Comparison of ENCODE assay signal across 37 cellular contexts in the genomic region with DNA sequence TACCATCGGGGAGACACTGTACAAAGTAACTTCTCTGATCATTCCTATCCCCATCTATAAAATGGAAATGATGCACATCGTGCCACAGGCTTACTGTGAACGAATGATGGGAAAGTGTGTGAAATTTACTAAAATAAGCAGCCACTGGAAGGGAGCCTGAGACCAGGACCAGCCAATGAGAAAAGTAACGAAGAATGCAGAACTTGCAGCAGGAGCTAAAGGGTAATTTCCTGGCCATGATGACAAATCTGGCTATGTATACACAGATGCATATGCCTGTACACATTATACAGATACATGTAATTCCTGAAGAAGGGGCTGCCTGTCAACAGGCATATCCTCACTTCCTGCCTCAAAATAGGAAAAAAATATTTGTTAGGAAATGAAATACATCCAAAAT.
"Had no signal": no experiment of that assay in that cellular context is flagged by ENCODE, and none has a peak within 500 bp of the region (broad histone marks: within the 10 kb centered on the region; RNA-seq: fewer than 3 reads in every experiment).

No MANE protein-coding gene starts in this region.

- H3K4me3 Mint-ChIP-seq: activated B cell treated with CpG ODN at 0.5 μM for 24 hours; activated CD8-positive, alpha-beta memory T cell treated with anti-CD3 and anti-CD28 coated beads, Interleukin-2, amount 10 ng/mL, durations not matched to agents 7 days and 5 days; activated CD8-positive, alpha-beta T cell treated with anti-CD3 and anti-CD28 coated beads, Interleukin-2, amount 10 ng/mL, durations not matched to agents 7 days and 5 days; activated naive CD4-positive, alpha-beta T cell treated with anti-CD3 and anti-CD28 coated beads for 36 hours; activated naive CD4-positive, alpha-beta T cell treated with anti-CD3 and anti-CD28 coated beads, Interleukin-2, amount 50 U/mL, for 24 hours; activated naive CD8-positive, alpha-beta T cell treated with anti-CD3 and anti-CD28 coated beads for 36 hours; activated naive CD8-positive, alpha-beta T cell treated with anti-CD3 and anti-CD28 coated beads, Interleukin-2, amount 50 U/mL, for 24 hours; activated T-helper 1 cell treated with anti-CD3 and anti-CD28 coated beads, Interleukin-12 subunit alpha, Interleukin-12 subunit beta, Interleukin-2, Interleukin-4 antibody, amounts not matched to agents 30 ng/mL and 10 ng/mL and 1 ng/mL, durations not matched to agents 14 hours and 24 hours and 36 hours; brain; dendritic cell treated with granulocyte-macrophage colony-stimulating factor and Interleukin-4, amounts not matched to agents 40 ng/mL and 50 ng/mL, for 4 days; effector memory CD8-positive, alpha-beta T cell; T-helper 17 cell; T-helper 2 cell treated with Interferon-gamma antibody and Interleukin-4, amounts not matched to agents 5 μg/mL and 100 μg/mL, for 36 hours had no signal

- H3K9me3 ChIP-seq: adrenal gland, breast epithelium, esophagus squamous epithelium had no signal

- H3K36me3 ChIP-seq: adrenal gland, breast epithelium, cardiac muscle cell, esophagus squamous epithelium, WERI-Rb-1 had no signal

- FAIRE-seq: frontal cortex had no signal

- ATAC-seq: activated CD4-positive, CD25-positive, alpha-beta regulatory T cell treated with anti-CD3 and anti-CD28 coated beads, Interleukin-2, amount 50 U/mL, for 24 hours; activated CD8-positive, alpha-beta memory T cell treated with anti-CD3 and anti-CD28 coated beads, Interleukin-2, amount 10 ng/mL, durations not matched to agents 7 days and 5 days; activated CD8-positive, alpha-beta T cell treated with anti-CD3 and anti-CD28 coated beads, Interleukin-2, amount 10 ng/mL, durations not matched to agents 7 days and 5 days; activated naive CD8-positive, alpha-beta T cell treated with anti-CD3 and anti-CD28 coated beads, Interleukin-2, amount 50 U/mL, for 24 hours; effector memory CD8-positive, alpha-beta T cell; T-helper 17 cell had no signal

- H3K27me3 Mint-ChIP-seq: activated B cell treated with CpG ODN at 0.5 μM for 24 hours; activated CD8-positive, alpha-beta memory T cell treated with anti-CD3 and anti-CD28 coated beads, Interleukin-2, amount 10 ng/mL, durations not matched to agents 7 days and 5 days; activated naive CD4-positive, alpha-beta T cell treated with anti-CD3 and anti-CD28 coated beads, Interleukin-2, amount 50 U/mL, for 24 hours; activated naive CD8-positive, alpha-beta T cell treated with anti-CD3 and anti-CD28 coated beads for 36 hours; activated naive CD8-positive, alpha-beta T cell treated with anti-CD3 and anti-CD28 coated beads, Interleukin-2, amount 50 U/mL, for 24 hours; dendritic cell treated with granulocyte-macrophage colony-stimulating factor and Interleukin-4, amounts not matched to agents 40 ng/mL and 50 ng/mL, for 4 days; effector memory CD8-positive, alpha-beta T cell; T-helper 17 cell had no signal

- H3K27ac Mint-ChIP-seq: activated B cell treated with CpG ODN at 0.5 μM for 24 hours; activated CD8-positive, alpha-beta memory T cell treated with anti-CD3 and anti-CD28 coated beads, Interleukin-2, amount 10 ng/mL, durations not matched to agents 7 days and 5 days; activated CD8-positive, alpha-beta T cell treated with anti-CD3 and anti-CD28 coated beads, Interleukin-2, amount 10 ng/mL, durations not matched to agents 7 days and 5 days; activated naive CD4-positive, alpha-beta T cell treated with anti-CD3 and anti-CD28 coated beads for 36 hours; activated naive CD4-positive, alpha-beta T cell treated with anti-CD3 and anti-CD28 coated beads, Interleukin-2, amount 50 U/mL, for 24 hours; activated naive CD8-positive, alpha-beta T cell treated with anti-CD3 and anti-CD28 coated beads for 36 hours; activated naive CD8-positive, alpha-beta T cell treated with anti-CD3 and anti-CD28 coated beads, Interleukin-2, amount 50 U/mL, for 24 hours; activated T-helper 1 cell treated with anti-CD3 and anti-CD28 coated beads, Interleukin-12 subunit alpha, Interleukin-12 subunit beta, Interleukin-2, Interleukin-4 antibody, amounts not matched to agents 30 ng/mL and 10 ng/mL and 1 ng/mL, durations not matched to agents 14 hours and 24 hours and 36 hours; activated T-helper 2 cell treated with anti-CD3 and anti-CD28 coated beads, Interferon-gamma antibody, Interleukin-2, Interleukin-4, amounts not matched to agents 10 μg/mL and 5 μg/mL and 100 μg/mL, durations not matched to agents 14 hours and 24 hours and 36 hours; brain; dendritic cell treated with granulocyte-macrophage colony-stimulating factor and Interleukin-4, amounts not matched to agents 40 ng/mL and 50 ng/mL, for 4 days; effector memory CD8-positive, alpha-beta T cell; T-helper 17 cell; T-helper 2 cell treated with Interferon-gamma antibody and Interleukin-4, amounts not matched to agents 5 μg/mL and 100 μg/mL, for 36 hours had no signal

- H3K27me3 ChIP-seq: adrenal gland, breast epithelium, cardiac muscle cell had no signal

- DNase-seq: activated B cell treated with CpG ODN at 0.5 μM for 24 hours; activated CD4-positive, alpha-beta T cell treated with anti-CD3 and anti-CD28 coated beads for 48 hours; activated CD4-positive, alpha-beta T cell treated with anti-CD3 and anti-CD28 coated beads, Interleukin-2, amount 50 U/mL, for 1 hour; activated CD4-positive, alpha-beta T cell treated with anti-CD3 and anti-CD28 coated beads, Interleukin-2, amount 50 U/mL, for 48 hours; activated CD8-positive, alpha-beta memory T cell treated with anti-CD3 and anti-CD28 coated beads, Interleukin-2, amount 10 ng/mL, durations not matched to agents 7 days and 5 days; activated CD8-positive, alpha-beta memory T cell treated with anti-CD3 and anti-CD28 coated beads, Interleukin-2, amount 50 U/mL, for 4 hours; activated CD8-positive, alpha-beta T cell treated with anti-CD3 and anti-CD28 coated beads, Interleukin-2, amount 10 ng/mL, durations not matched to agents 7 days and 5 days; activated effector memory CD4-positive, alpha-beta T cell treated with anti-CD3 and anti-CD28 coated beads, Interleukin-2, amount 50 U/mL, for 16 hours; activated naive CD4-positive, alpha-beta T cell treated with anti-CD3 and anti-CD28 coated beads for 36 hours; activated naive CD8-positive, alpha-beta T cell treated with anti-CD3 and anti-CD28 coated beads for 36 hours; activated naive CD8-positive, alpha-beta T cell treated with anti-CD3 and anti-CD28 coated beads, Interleukin-2, amount 50 U/mL, for 24 hours; activated T-cell treated with anti-CD3 and anti-CD28 coated beads, Interleukin-2, amount 50 U/mL, for 1 hour; activated T-cell treated with anti-CD3 and anti-CD28 coated beads, Interleukin-2, amount 50 U/mL, for 48 hours; adrenal gland; aorta; central memory CD4-positive, alpha-beta T cell; cerebellar nuclear complex; effector CD4-positive, alpha-beta T cell; effector memory CD8-positive, alpha-beta T cell; esophagus squamous epithelium; head of caudate nucleus; T-helper 1 cell; T-helper 17 cell; T1000; WERI-Rb-1 had no signal

- H3K4me1 ChIP-seq: breast epithelium, esophagus squamous epithelium had no signal

- H3K36me3 Mint-ChIP-seq: brain had no signal

- H3K27ac ChIP-seq: adrenal gland, cardiac muscle cell, epithelial cell of prostate, WERI-Rb-1 had no signal

- H3K4me1 Mint-ChIP-seq: activated B cell treated with CpG ODN at 0.5 μM for 24 hours; activated CD8-positive, alpha-beta memory T cell treated with anti-CD3 and anti-CD28 coated beads, Interleukin-2, amount 10 ng/mL, durations not matched to agents 7 days and 5 days; brain; T-helper 17 cell had no signal

- H3K9me3 Mint-ChIP-seq: activated B cell treated with CpG ODN at 0.5 μM for 24 hours; activated naive CD4-positive, alpha-beta T cell treated with anti-CD3 and anti-CD28 coated beads for 36 hours; activated naive CD4-positive, alpha-beta T cell treated with anti-CD3 and anti-CD28 coated beads, Interleukin-2, amount 50 U/mL, for 24 hours; activated naive CD8-positive, alpha-beta T cell treated with anti-CD3 and anti-CD28 coated beads for 36 hours; activated naive CD8-positive, alpha-beta T cell treated with anti-CD3 and anti-CD28 coated beads, Interleukin-2, amount 50 U/mL, for 24 hours; activated T-helper 1 cell treated with anti-CD3 and anti-CD28 coated beads, Interleukin-12 subunit alpha, Interleukin-12 subunit beta, Interleukin-2, Interleukin-4 antibody, amounts not matched to agents 30 ng/mL and 10 ng/mL and 1 ng/mL, durations not matched to agents 14 hours and 24 hours and 36 hours; activated T-helper 2 cell treated with anti-CD3 and anti-CD28 coated beads, Interferon-gamma antibody, Interleukin-2, Interleukin-4, amounts not matched to agents 10 μg/mL and 5 μg/mL and 100 μg/mL, durations not matched to agents 14 hours and 24 hours and 36 hours; brain; dendritic cell treated with granulocyte-macrophage colony-stimulating factor and Interleukin-4, amounts not matched to agents 40 ng/mL and 50 ng/mL, for 4 days; effector memory CD8-positive, alpha-beta T cell; T-helper 2 cell treated with Interferon-gamma antibody and Interleukin-4, amounts not matched to agents 5 μg/mL and 100 μg/mL, for 36 hours had no signal

- H3K4me3 ChIP-seq: adrenal gland, breast epithelium, cardiac muscle cell, coronary artery, esophagus squamous epithelium had no signal
